In the genomic region with DNA sequence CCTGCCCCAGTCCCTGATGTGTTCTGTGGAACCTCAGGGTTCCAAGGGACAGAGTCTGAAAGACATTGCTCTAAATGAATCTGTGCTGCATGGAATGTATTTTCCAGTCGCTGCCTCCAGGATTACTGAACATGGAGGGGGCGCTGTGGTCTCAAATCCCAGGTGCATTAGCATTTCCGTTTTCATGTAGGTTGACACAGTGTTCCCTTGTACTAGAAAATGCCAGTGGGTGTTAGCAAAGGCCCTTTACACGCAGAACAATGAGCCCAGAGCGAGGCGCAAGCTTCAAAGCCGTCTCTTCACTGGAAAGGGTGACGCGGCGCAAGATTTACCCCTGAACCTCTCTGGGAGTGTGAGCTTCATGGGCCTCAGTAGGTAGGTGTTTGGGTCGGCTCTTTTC, we compare ENCODE assay signal across 14 cellular contexts.
A peak's percentile ranks its signal among the peaks of the same experiment; 100 is the strongest.
DNase-seq lines count a peak whose midpoint lies in the region; ATAC-seq, FAIRE-seq and TF ChIP-seq lines count a peak whose summit lies in the region.
"Had no signal": no experiment of that assay in that cellular context is flagged by ENCODE, and none has a peak within 500 bp of the region (broad histone marks: within the 10 kb centered on the region; RNA-seq: fewer than 3 reads in every experiment).

No MANE protein-coding gene starts in this region.

- H3K9me3 ChIP-seq in mammary epithelial cell (replicated peaks; ENCODE audit: insufficient read depth, low read length), result no peaks in the 10 kb centered on the region
- H3K9me3 ChIP-seq: uterus had no signal

- peaks cover 3% of the 10 kb centered on the region for H3K36me3 Mint-ChIP-seq in nephron (ENCODE audit: low read depth)
- H3K36me3 Mint-ChIP-seq: activated CD4-positive, alpha-beta memory T cell treated with anti-CD3 and anti-CD28 coated beads for 36 hours; CD4-positive, alpha-beta memory T cell had no signal

- 23% methylated on average over 11 of the region's 11 CpGs for WGBS in mammary epithelial cell (ENCODE audit: low coverage, missing lambda C conversion rate)

- FAIRE-seq in HTR-8/SVneo (lab: Jason Lieb, UNC), result no peak

- DNase-seq in Ammon's horn (ENCODE audit: low spot score), result peak; percentile 69
- DNase-seq in HTR-8/SVneo (ENCODE audit: insufficient read length, low spot score), result peak; percentile 28
- peak; percentile 52 for DNase-seq in mammary epithelial cell
- DNase-seq in NCI-H2196 (lab: John Stamatoyannopoulos, UW; ENCODE audit: unreplicated experiment), result no peak
- DNase-seq in activated CD4-positive, alpha-beta T cell treated with anti-CD3 and anti-CD28 coated beads, Interleukin-2, amount 50 U/mL, for 1 hour, result no peak
- no peak for DNase-seq in NCI-H2107 treated with DMSO at 0.1 percent for 48 hours (lab: John Stamatoyannopoulos, UW; ENCODE audit: unreplicated experiment)
- DNase-seq: activated CD4-positive, alpha-beta memory T cell treated with anti-CD3 and anti-CD28 coated beads for 36 hours; activated naive CD4-positive, alpha-beta T cell treated with anti-CD3 and anti-CD28 coated beads, Interleukin-2, amount 50 U/mL, for 16 hours; CD4-positive, alpha-beta memory T cell; effector CD4-positive, alpha-beta T cell; stimulated activated CD4-positive, alpha-beta T cell treated with anti-CD3 and anti-CD28 coated beads, Interleukin-12 subunit alpha, Interleukin-12 subunit beta, amount 100 ng/mL, for 4 hours; uterus had no signal

- no TSS peak for BruUV-seq in mammary epithelial cell (replicated peaks; lab: Mats Ljungman, UMichigan)

- H4K20me1 ChIP-seq in mammary epithelial cell (ENCODE audit: insufficient read depth, low read length), result no peaks in the 10 kb centered on the region

- in situ Hi-C loops in mammary epithelial cell (cut with MboI; ENCODE audit: low sequenced_read_pairs in 2 of 2), result no loop called here

- no peak for ATAC-seq in HG02610 (IDR thresholded peaks at IDR 0.05; ENCODE audit: unreplicated experiment)

- no peaks in the 10 kb centered on the region for H3K9me3 Mint-ChIP-seq in nephron
- H3K9me3 Mint-ChIP-seq: activated CD4-positive, alpha-beta memory T cell treated with anti-CD3 and anti-CD28 coated beads for 36 hours; CD4-positive, alpha-beta memory T cell had no signal

- H3K4me3 ChIP-seq in mammary epithelial cell (replicated peaks in 1 of 3; ENCODE audit: insufficient read depth in 1 of 3, low read depth in 2 of 3, low read length in 3 of 3), result no peak overlapping the region
- H3K4me3 ChIP-seq: uterus had no signal

- peak; percentile 55 to 72 for TF ChIP-seq CTCF in mammary epithelial cell (conservative IDR thresholded peaks at IDR 0.05 in 1 of 2, IDR thresholded peaks at IDR 0.05 in 1 of 2; ENCODE audit: extremely low read depth in 1 of 2, insufficient read depth in 1 of 2, low read depth in 1 of 2, low read length in 2 of 2)
- TF ChIP-seq CTCF in nephron (IDR thresholded peaks at IDR 0.05; ENCODE audit: unreplicated experiment in 3 of 3), result peak; percentile 43 to 51 (median 44)

- H2AFZ ChIP-seq in mammary epithelial cell (ENCODE audit: low read depth, low read length), result peak overlapping the region; percentile 83

- peaks cover 43% of the 10 kb centered on the region for H3K27me3 Mint-ChIP-seq in nephron (ENCODE audit: low read depth)

- CTCF ChIA-PET in mammary epithelial cell (lab: Charles Lee; ENCODE audit: low non-redundant PET), result no interaction called here

- H3K27me3 ChIP-seq in mammary epithelial cell (ENCODE audit: insufficient read depth, low read length), result no peaks in the 10 kb centered on the region
- H3K27me3 ChIP-seq: uterus had no signal

- intact Hi-C loops in mammary epithelial cell (cut with micrococcal nuclease), result no loop called here

- no peaks in the 10 kb centered on the region for H3K36me3 ChIP-seq in mammary epithelial cell (ENCODE audit: insufficient read depth, low read length)
- H3K36me3 ChIP-seq: uterus had no signal

- no peak overlapping the region for H3K4me3 Mint-ChIP-seq in nephron
- H3K4me3 Mint-ChIP-seq: activated CD4-positive, alpha-beta memory T cell treated with anti-CD3 and anti-CD28 coated beads for 36 hours; CD4-positive, alpha-beta memory T cell had no signal

- peak overlapping the region; percentile 9 for H3K27ac ChIP-seq in mammary epithelial cell (ENCODE audit: insufficient read depth, low read depth, low read length)
- H3K27ac ChIP-seq: uterus had no signal

- no peak overlapping the region for H3K9ac ChIP-seq in mammary epithelial cell (ENCODE audit: insufficient read depth, low read length)

- H3K4me1 Mint-ChIP-seq in nephron, result peaks cover 44% of the 10 kb centered on the region

- dilution Hi-C loops in mammary epithelial cell (cut with HindIII; ENCODE audit: low sequenced_read_pairs), result no loop called here

- H3K79me2 ChIP-seq in mammary epithelial cell (ENCODE audit: insufficient read depth, low read length), result no peaks in the 10 kb centered on the region

- peak overlapping the region; percentile 85 to 93 (median 89) for H3K27ac Mint-ChIP-seq in nephron
- H3K27ac Mint-ChIP-seq: activated CD4-positive, alpha-beta memory T cell treated with anti-CD3 and anti-CD28 coated beads for 36 hours; CD4-positive, alpha-beta memory T cell had no signal

- H3K4me1 ChIP-seq in mammary epithelial cell (ENCODE audit: insufficient read depth, low read length), result peaks cover 18% of the 10 kb centered on the region
- H3K4me1 ChIP-seq: uterus had no signal

- peak overlapping the region; percentile 47 for H3K4me2 ChIP-seq in mammary epithelial cell (ENCODE audit: insufficient read depth, low read depth, low read length)

Comparison
In these comparisons a context has a peak if more than half of its experiments do, and no peak if none do; other contexts are left out.
1. DNase-seq: peak in Ammon's horn (single experiment), HTR-8/SVneo (single experiment) and mammary epithelial cell (single experiment); none in NCI-H2196 (single experiment), activated CD4-positive, alpha-beta T cell treated with anti-CD3 and anti-CD28 coated beads, Interleukin-2, amount 50 U/mL, for 1 hour (single experiment) and NCI-H2107 treated with DMSO at 0.1 percent for 48 hours (single experiment).